Comparison of ENCODE assay signal across 18 cellular contexts in genomic region chr14:70036665-70037064, GRCh38.
A peak's percentile ranks its signal among the peaks of the same experiment; 100 is the strongest.
DNase-seq lines count a peak whose midpoint lies in the region; ATAC-seq, FAIRE-seq and TF ChIP-seq lines count a peak whose summit lies in the region.
"Had no signal": no experiment of that assay in that cellular context is flagged by ENCODE, and none has a peak within 500 bp of the region (broad histone marks: within the 10 kb centered on the region; RNA-seq: fewer than 3 reads in every experiment).

No MANE protein-coding gene starts in this region.

- no peaks in the 10 kb centered on the region for H3K9me2 ChIP-seq in HCT116 (ENCODE audit: insufficient read depth)

- TF ChIP-seq CTCF in D721Med (IDR thresholded peaks at IDR 0.05; ENCODE audit: insufficient read depth, missing control alignments): peak; percentile 27
- TF ChIP-seq CTCF in HCT116 (IDR thresholded peaks at IDR 0.05 in 2 of 3, conservative IDR thresholded peaks at IDR 0.05 in 1 of 3; ENCODE audit: borderline replicate concordance in 1 of 3, insufficient read depth in 1 of 3, low read depth in 2 of 3, low read length in 2 of 3): 0 out of 6 replicates have a peak, but pooled peaks of 2 of the 3 experiments have one; percentile 12 to 13
- TF ChIP-seq CTCF in upper lobe of left lung (IDR thresholded peaks at IDR 0.05): no peak
- TF ChIP-seq CTCF in stomach (IDR thresholded peaks at IDR 0.05): no peak

- intact Hi-C loops in HCT116 (cut with micrococcal nuclease): no loop called here
- intact Hi-C loops in stomach (cut with DNase I; ENCODE audit: low total_unique reads): no loop called here
- intact Hi-C loops in activated CD4-positive, alpha-beta memory T cell treated with anti-CD3 and anti-CD28 coated beads for 36 hours (cut with micrococcal nuclease): no loop called here

- peaks cover 7 to 8% of the 10 kb centered on the region in 2 experiments; a peak in 3 of 4 replicates for H3K4me1 ChIP-seq in HCT116 (ENCODE audit: control insufficient read depth in 1 of 2, insufficient read depth in 2 of 2, low read length in 2 of 2)
- no peaks in the 10 kb centered on the region for H3K4me1 ChIP-seq in upper lobe of left lung
- no peaks in the 10 kb centered on the region for H3K4me1 ChIP-seq in stomach

- WGBS in upper lobe of left lung, 2 donors: 0 to 40% methylated on average over 1 of the region's 1 CpG
- WGBS in stomach, 5 donors: 45 to 77% (median 61%) methylated on average over 1 of the region's 1 CpG

- FAIRE-seq in D721Med (lab: Jason Lieb, UNC): no peak
- FAIRE-seq: G401.6, TTC549 had no signal

- peaks cover 30% of the 10 kb centered on the region for H3K27me3 ChIP-seq in HCT116 (ENCODE audit: insufficient read depth, low read length)
- H3K27me3 ChIP-seq in upper lobe of left lung: no peaks in the 10 kb centered on the region
- H3K27me3 ChIP-seq in stomach: no peaks in the 10 kb centered on the region

- H3K9me3 Mint-ChIP-seq in activated CD4-positive, alpha-beta memory T cell treated with anti-CD3 and anti-CD28 coated beads for 36 hours: no peaks in the 10 kb centered on the region
- H3K9me3 Mint-ChIP-seq: activated naive CD8-positive, alpha-beta T cell treated with anti-CD3 and anti-CD28 coated beads, Interleukin-2, amount 50 U/mL, for 24 hours; CD14-positive monocyte; natural killer cell; stimulated activated memory B cell treated with anti-CD40 and anti-IgM and Interleukin-4, amounts not matched to agents 10 μg/mL and 1 μg/mL and 100 μg/mL, for 72 hours had no signal

- no peak overlapping the region for H3K4me2 ChIP-seq in HCT116 (ENCODE audit: low read length)

- no peak overlapping the region for H3K27ac Mint-ChIP-seq in activated CD4-positive, alpha-beta memory T cell treated with anti-CD3 and anti-CD28 coated beads for 36 hours
- H3K27ac Mint-ChIP-seq: activated naive CD8-positive, alpha-beta T cell treated with anti-CD3 and anti-CD28 coated beads, Interleukin-2, amount 50 U/mL, for 24 hours; CD14-positive monocyte; natural killer cell; stimulated activated memory B cell treated with anti-CD40 and anti-IgM and Interleukin-4, amounts not matched to agents 10 μg/mL and 1 μg/mL and 100 μg/mL, for 72 hours had no signal

- no peaks in the 10 kb centered on the region for H3K4me1 Mint-ChIP-seq in activated CD4-positive, alpha-beta memory T cell treated with anti-CD3 and anti-CD28 coated beads for 36 hours (ENCODE audit: low read depth)
- H3K4me1 Mint-ChIP-seq: activated naive CD8-positive, alpha-beta T cell treated with anti-CD3 and anti-CD28 coated beads, Interleukin-2, amount 50 U/mL, for 24 hours; CD14-positive monocyte; natural killer cell; stimulated activated memory B cell treated with anti-CD40 and anti-IgM and Interleukin-4, amounts not matched to agents 10 μg/mL and 1 μg/mL and 100 μg/mL, for 72 hours had no signal

- no peak overlapping the region for H3K4me3 Mint-ChIP-seq in activated CD4-positive, alpha-beta memory T cell treated with anti-CD3 and anti-CD28 coated beads for 36 hours
- H3K4me3 Mint-ChIP-seq: activated naive CD8-positive, alpha-beta T cell treated with anti-CD3 and anti-CD28 coated beads, Interleukin-2, amount 50 U/mL, for 24 hours; CD14-positive monocyte; natural killer cell; stimulated activated memory B cell treated with anti-CD40 and anti-IgM and Interleukin-4, amounts not matched to agents 10 μg/mL and 1 μg/mL and 100 μg/mL, for 72 hours had no signal

- no TSS peak for BruUV-seq in HCT116 (replicated peaks; lab: Mats Ljungman, UMichigan)

- H3K9me3 ChIP-seq in HCT116 (ENCODE audit: control insufficient read depth in 1 of 2, insufficient read depth in 1 of 2, low read depth in 1 of 2, low read length in 2 of 2) (no peaks in the 10 kb centered on the region), upper lobe of left lung (no peaks in the 10 kb centered on the region), stomach (no peaks in the 10 kb centered on the region)

- H3K9ac ChIP-seq in HCT116 (ENCODE audit: low read length): no peak overlapping the region

- H4K20me1 ChIP-seq in HCT116 (ENCODE audit: insufficient read depth): no peaks in the 10 kb centered on the region

- CTCF ChIA-PET in HCT116 (lab: Charles Lee): interaction anchor here (1.1 kb wide), 1 partner anchor 9 kb away, joined by 3 read pairs; no protein-coding TSS in a partner anchor
- CTCF ChIA-PET in activated CD4-positive, alpha-beta memory T cell treated with anti-CD3 and anti-CD28 coated beads for 36 hours (lab: Charles Lee): no interaction called here

- no peaks in the 10 kb centered on the region for H3K79me2 ChIP-seq in HCT116 (ENCODE audit: insufficient read depth, low read length)

- peaks cover 10% of the 10 kb centered on the region for H3K27me3 Mint-ChIP-seq in activated CD4-positive, alpha-beta memory T cell treated with anti-CD3 and anti-CD28 coated beads for 36 hours

- TF ChIP-seq RAD21 in HCT116 (IDR thresholded peaks at IDR 0.05; ENCODE audit: low read depth): peak; percentile 18; the same call in 1 of the 2 replicates

- H2AFZ ChIP-seq in HCT116 (ENCODE audit: low read depth, low read length, poor library complexity, severe bottlenecking): no peak overlapping the region

- TF ChIP-seq POLR2A in HCT116 (IDR thresholded peaks at IDR 0.05; ENCODE audit: borderline replicate concordance, extremely low read depth, insufficient read depth, insufficient read length) (no peak), upper lobe of left lung (IDR thresholded peaks at IDR 0.05) (no peak), stomach (IDR thresholded peaks at IDR 0.05) (no peak)

- TF ChIP-seq EP300 in upper lobe of left lung (IDR thresholded peaks at IDR 0.05) (no peak), stomach (IDR thresholded peaks at IDR 0.05) (no peak)

- no peaks in the 10 kb centered on the region for H3K36me3 Mint-ChIP-seq in activated CD4-positive, alpha-beta memory T cell treated with anti-CD3 and anti-CD28 coated beads for 36 hours
- H3K36me3 Mint-ChIP-seq: CD14-positive monocyte; natural killer cell; stimulated activated memory B cell treated with anti-CD40 and anti-IgM and Interleukin-4, amounts not matched to agents 10 μg/mL and 1 μg/mL and 100 μg/mL, for 72 hours had no signal

- H3K4me3 ChIP-seq in HCT116 (replicated peaks in 1 of 2; ENCODE audit: low read depth in 1 of 2, low read length in 2 of 2) (no peak overlapping the region), upper lobe of left lung (no peak overlapping the region), stomach (no peak overlapping the region)

- ATAC-seq in HCT116 (peak; percentile 57), upper lobe of left lung (ENCODE audit: low FRiP score in 2 of 2) (no peak)
- ATAC-seq: activated naive CD8-positive, alpha-beta T cell treated with anti-CD3 and anti-CD28 coated beads, Interleukin-2, amount 50 U/mL, for 24 hours; natural killer cell; right cardiac atrium; stimulated activated memory B cell treated with anti-CD40 and anti-IgM and Interleukin-4, amounts not matched to agents 10 μg/mL and 1 μg/mL and 100 μg/mL, for 72 hours had no signal

- POLR2A ChIA-PET in HCT116 (lab: Charles Lee): no interaction called here
- POLR2A ChIA-PET in activated CD4-positive, alpha-beta memory T cell treated with anti-CD3 and anti-CD28 coated beads for 36 hours (lab: Charles Lee): no interaction called here

- RAD21 ChIA-PET in HCT116 (lab: Charles Lee; ENCODE audit: low non-redundant PET in 1 of 2, low total read pairs in 2 of 2, uncharacterized antibody in 2 of 2, unreplicated experiment in 2 of 2): no interaction called here

- DNase-seq in D721Med (ENCODE audit: insufficient read length, low spot score): no peak
- no peak for DNase-seq in HCT116 (ENCODE audit: low read depth, low spot score)
- DNase-seq in SHP77 treated with DMSO at 0.1 percent for 48 hours (lab: John Stamatoyannopoulos, UW): peak; percentile 40
- peak; percentile 26 for DNase-seq in kidney tubule cell (ENCODE audit: low spot score)
- no peak for DNase-seq in upper lobe of left lung
- no peak for DNase-seq in activated CD4-positive, CD25-positive, alpha-beta regulatory T cell treated with anti-CD3 and anti-CD28 coated beads, Interleukin-2, amount 50 U/mL, for 72 hours
- DNase-seq in stomach: no peak
- no peak for DNase-seq in activated CD4-positive, alpha-beta memory T cell treated with anti-CD3 and anti-CD28 coated beads for 36 hours
- DNase-seq: activated CD8-positive, alpha-beta memory T cell treated with anti-CD3 and anti-CD28 coated beads, Interleukin-2, amount 50 U/mL, for 48 hours; activated naive CD8-positive, alpha-beta T cell treated with anti-CD3 and anti-CD28 coated beads, Interleukin-2, amount 50 U/mL, for 24 hours; natural killer cell; NCI-H510A; right cardiac atrium; stimulated activated CD4-positive, alpha-beta T cell treated with anti-CD3 and anti-CD28 coated beads, Interleukin-4, amount 100 ng/mL, for 24 hours had no signal

- H3K27ac ChIP-seq in HCT116 (ENCODE audit: low read depth, low read length) (no peak overlapping the region), upper lobe of left lung (no peak overlapping the region), stomach (no peak overlapping the region)

- H3K36me3 ChIP-seq in HCT116 (ENCODE audit: control insufficient read depth in 1 of 2, insufficient read depth in 2 of 2, low read length in 2 of 2): no peaks in the 10 kb centered on the region
- H3K36me3 ChIP-seq in upper lobe of left lung: no peaks in the 10 kb centered on the region
- H3K36me3 ChIP-seq in stomach: no peaks in the 10 kb centered on the region

TF ChIP-seq in HCT116, 20 proteins besides CTCF, POLR2A, EP300 and RAD21:
- TF ChIP-seq REST (IDR thresholded peaks at IDR 0.05; ENCODE audit: low read depth) (peak; percentile 46), JUND (IDR thresholded peaks at IDR 0.05) (no peak)

Comparison
In these comparisons a context has a peak if more than half of its experiments do, and no peak if none do; other contexts are left out.
1. DNase-seq: peak in SHP77 treated with DMSO at 0.1 percent for 48 hours (single experiment) and kidney tubule cell (single experiment); none in D721Med (single experiment), HCT116 (single experiment), upper lobe of left lung (0 of 2), activated CD4-positive, CD25-positive, alpha-beta regulatory T cell treated with anti-CD3 and anti-CD28 coated beads, Interleukin-2, amount 50 U/mL, for 72 hours (single experiment), stomach (single experiment) and activated CD4-positive, alpha-beta memory T cell treated with anti-CD3 and anti-CD28 coated beads for 36 hours (single experiment).
2. CTCF ChIP-seq: peak in D721Med (single experiment) and HCT116 (2 of 3); none in upper lobe of left lung (0 of 6) and stomach (0 of 7).